In the genomic region with DNA sequence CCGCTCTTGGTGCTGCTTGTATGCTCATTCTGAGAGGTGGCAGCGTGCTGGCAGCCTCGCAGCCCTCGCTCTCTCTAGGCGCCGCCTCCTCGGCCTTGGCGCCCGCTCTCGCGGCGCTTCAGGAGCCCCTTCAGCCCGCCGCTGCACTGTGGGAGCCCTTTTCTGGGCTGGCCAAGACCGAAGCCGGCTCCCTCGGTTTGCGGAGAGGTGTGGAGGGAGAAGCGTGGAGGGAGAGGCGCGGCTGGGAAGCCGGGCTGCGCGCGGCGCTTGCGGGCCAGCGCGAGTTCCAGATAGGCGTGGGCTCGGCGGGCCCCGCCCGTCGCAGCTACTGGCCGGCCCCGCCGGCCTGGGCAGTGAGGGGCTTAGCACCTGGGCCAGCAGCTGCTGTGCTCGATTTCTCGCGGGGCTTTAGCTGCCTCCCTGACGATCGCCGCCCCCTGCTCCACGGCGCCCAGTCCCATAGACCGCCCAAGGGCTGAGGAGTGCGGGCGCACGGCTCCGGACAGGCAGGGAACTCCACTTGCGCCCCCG, we compare ENCODE assay signal across 8 cellular contexts. TPM values are rescaled to one million over a fixed set of nuclear protein-coding genes. Genes with fewer than 3 reads are reported as not detected.
DNase-seq lines count a peak whose midpoint lies in the region; ATAC-seq and TF ChIP-seq lines count a peak whose summit lies in the region.

No MANE protein-coding gene starts in this region.

- WGBS in right lobe of liver (ENCODE audit: insufficient coverage, low coverage, low lambda C conversion rate, missing lambda C conversion rate), result 8% methylated on average over 14 of the region's 53 CpGs
- WGBS in mesendoderm (ENCODE audit: extremely low coverage, insufficient coverage, low lambda C conversion rate), result no CpG with 5 or more reads among the region's 53 CpGs

- H3K27me3 ChIP-seq in PC-3 (ENCODE audit: low read length) (no peaks in the 10 kb centered on the region), right lobe of liver (no peaks in the 10 kb centered on the region), mesendoderm (ENCODE audit: insufficient read depth, low read length, poor library complexity) (no peaks in the 10 kb centered on the region)

- H3K79me1 ChIP-seq in mesendoderm (ENCODE audit: low read length), result no peaks in the 10 kb centered on the region

- peak overlapping the region; percentile 59; the same call in 1 of the 2 replicates for H3K4me3 ChIP-seq in GM08714 (ENCODE audit: low read length)
- H3K4me3 ChIP-seq in PC-3 (ENCODE audit: low read length), result peak overlapping the region; percentile 71
- H3K4me3 ChIP-seq in right lobe of liver, result peak overlapping the region; percentile 34 to 50 (median 43)
- H3K4me3 ChIP-seq in mesendoderm (ENCODE audit: low read length), result no peak overlapping the region

- H3K9me3 Mint-ChIP-seq in central memory CD8-positive, alpha-beta T cell, result no peaks in the 10 kb centered on the region
- peaks cover 15 to 18% of the 10 kb centered on the region in 2 donors for H3K9me3 Mint-ChIP-seq in stimulated activated naive CD8-positive, alpha-beta T cell treated with anti-CD3 and anti-CD28 coated beads, Interleukin-15, amount 100 ng/mL, for 72 hours

- H3K4me2 ChIP-seq in PC-3 (ENCODE audit: low read length) (peak overlapping the region; percentile 90), mesendoderm (ENCODE audit: low read length) (no peak overlapping the region)

- H3K4me1 Mint-ChIP-seq in central memory CD8-positive, alpha-beta T cell, result no peaks in the 10 kb centered on the region
- H3K4me1 Mint-ChIP-seq in stimulated activated naive CD8-positive, alpha-beta T cell treated with anti-CD3 and anti-CD28 coated beads, Interleukin-15, amount 100 ng/mL, for 72 hours, result peaks cover 6% of the 10 kb centered on the region

- H2BK5ac ChIP-seq in mesendoderm (ENCODE audit: low read length), result no peak overlapping the region

- no peaks in the 10 kb centered on the region for H3K27me3 Mint-ChIP-seq in central memory CD8-positive, alpha-beta T cell
- peaks cover 28% of the 10 kb centered on the region for H3K27me3 Mint-ChIP-seq in stimulated activated naive CD8-positive, alpha-beta T cell treated with anti-CD3 and anti-CD28 coated beads, Interleukin-15, amount 100 ng/mL, for 72 hours

- no peak overlapping the region for H2BK120ac ChIP-seq in mesendoderm (ENCODE audit: low read depth, low read length)

- no peak overlapping the region for H3K23ac ChIP-seq in mesendoderm (ENCODE audit: low read length)

- CTCF ChIA-PET in PC-3 (lab: Charles Lee), result no interaction called here

- H3K79me2 ChIP-seq in PC-3 (ENCODE audit: low read length) (no peaks in the 10 kb centered on the region), mesendoderm (ENCODE audit: control insufficient read depth, insufficient read depth, low read length) (no peaks in the 10 kb centered on the region)

- no TSS peak for BruUV-seq in PC-3 (replicated peaks; lab: Mats Ljungman, UMichigan)

- no peak overlapping the region for H3K27ac ChIP-seq in PC-3 (ENCODE audit: low read length)
- H3K27ac ChIP-seq in right lobe of liver, result no peak overlapping the region
- no peak overlapping the region for H3K27ac ChIP-seq in mesendoderm (ENCODE audit: low read depth, low read length)

- H3K9ac ChIP-seq in PC-3 (ENCODE audit: low read length), result peak overlapping the region; percentile 70
- H3K9ac ChIP-seq in mesendoderm (ENCODE audit: low read length), result no peak overlapping the region

- intact Hi-C loops in PC-3 (cut with micrococcal nuclease) (loop anchor here (1.0 to 5.0 kb wide), 2 partner anchors 83 to 187 kb away; a partner anchor contains a TSS), right lobe of liver (cut with DNase I) (loop anchor here (5.0 kb wide), 2 partner anchors 303 to 423 kb away; no protein-coding TSS in a partner anchor)

- TF ChIP-seq POLR2A in right lobe of liver (IDR thresholded peaks at IDR 0.05), result no peak

- no peak overlapping the region for H3K56ac ChIP-seq in mesendoderm (ENCODE audit: low read length)

- no peak overlapping the region for H4K8ac ChIP-seq in mesendoderm (ENCODE audit: low read depth, low read length)

- no peaks in the 10 kb centered on the region for H3F3A ChIP-seq in PC-3 (ENCODE audit: low read length, unreplicated experiment)

- peak overlapping the region; percentile 97 for H2AFZ ChIP-seq in PC-3 (ENCODE audit: low read length)

- DNase-seq in PC-3 (peak; percentile 42), right lobe of liver (peak in 1 of 3 donors; percentile 28), mesendoderm (no peak), GM19240 (ENCODE audit: insufficient read length, low spot score) (no peak), A172 (ENCODE audit: low spot score) (no peak)
- no peak for DNase-seq in central memory CD8-positive, alpha-beta T cell (ENCODE audit: low spot score in 2 of 2)
- peak; percentile 25 to 53 for DNase-seq in stimulated activated naive CD8-positive, alpha-beta T cell treated with anti-CD3 and anti-CD28 coated beads, Interleukin-15, amount 100 ng/mL, for 72 hours

- peak; percentile 72 for ATAC-seq in PC-3
- peak; percentile 79 for ATAC-seq in central memory CD8-positive, alpha-beta T cell (replicated peaks; ENCODE audit: extremely low read depth, poor library complexity, severe bottlenecking)
- ATAC-seq in right lobe of liver, result peak; percentile 59 to 83 (median 71)
- ATAC-seq in stimulated activated naive CD8-positive, alpha-beta T cell treated with anti-CD3 and anti-CD28 coated beads, Interleukin-15, amount 100 ng/mL, for 72 hours, result peak; percentile 91

- no peak overlapping the region for H3K4ac ChIP-seq in mesendoderm (ENCODE audit: low read depth, low read length)

- H3K4me1 ChIP-seq in PC-3 (ENCODE audit: insufficient read depth, low read length), result 0 out of 2 replicates have a peak, but pooled peaks cover 4% of the 10 kb centered on the region
- peaks cover 0 to 10% (median 0%) of the 10 kb centered on the region in 4 donors for H3K4me1 ChIP-seq in right lobe of liver
- H3K4me1 ChIP-seq in mesendoderm (ENCODE audit: control insufficient read depth, low read depth, low read length), result no peaks in the 10 kb centered on the region

- POLR2A ChIA-PET in PC-3 (lab: Charles Lee; ENCODE audit: unreplicated experiment), result no interaction called here

- no peak overlapping the region for H3K27ac Mint-ChIP-seq in central memory CD8-positive, alpha-beta T cell (ENCODE audit: low read depth)
- H3K27ac Mint-ChIP-seq in stimulated activated naive CD8-positive, alpha-beta T cell treated with anti-CD3 and anti-CD28 coated beads, Interleukin-15, amount 100 ng/mL, for 72 hours, result peak overlapping the region in 1 of 2 donors; percentile 77

- H3K36me3 ChIP-seq in PC-3 (ENCODE audit: low read depth, low read length) (no peaks in the 10 kb centered on the region), right lobe of liver (no peaks in the 10 kb centered on the region), mesendoderm (ENCODE audit: control insufficient read depth, insufficient read depth, low read length) (no peaks in the 10 kb centered on the region)

- no peaks in the 10 kb centered on the region for H3K36me3 Mint-ChIP-seq in central memory CD8-positive, alpha-beta T cell (ENCODE audit: insufficient read depth)

- TF ChIP-seq CTCF in PC-3 (conservative IDR thresholded peaks at IDR 0.05; ENCODE audit: low read depth, low read length), result no peak
- TF ChIP-seq CTCF in right lobe of liver (IDR thresholded peaks at IDR 0.05), result no peak

- no peak overlapping the region for H4K5ac ChIP-seq in mesendoderm (ENCODE audit: low read length)

- no peaks in the 10 kb centered on the region for H4K20me1 ChIP-seq in PC-3 (ENCODE audit: low read length)

- H3K9me2 ChIP-seq in PC-3 (replicated peaks; ENCODE audit: low read length), result no peaks in the 10 kb centered on the region

- H2BK15ac ChIP-seq in mesendoderm (replicated peaks; ENCODE audit: low read depth), result no peak overlapping the region

- no peak overlapping the region for H3K18ac ChIP-seq in mesendoderm (ENCODE audit: low read length)

- no peak overlapping the region for H2AK5ac ChIP-seq in mesendoderm (ENCODE audit: low read length)

- H3K4me3 Mint-ChIP-seq in central memory CD8-positive, alpha-beta T cell, result peak overlapping the region; percentile 71
- H3K4me3 Mint-ChIP-seq in stimulated activated naive CD8-positive, alpha-beta T cell treated with anti-CD3 and anti-CD28 coated beads, Interleukin-15, amount 100 ng/mL, for 72 hours, result peak overlapping the region; percentile 75

- H3K9me3 ChIP-seq in PC-3 (ENCODE audit: low read length) (peaks cover 7% of the 10 kb centered on the region; the same call in 1 of the 2 replicates), right lobe of liver (no peaks in the 10 kb centered on the region)

RNA-seq across cellular contexts. Expression of a gene that starts 19.5 kb away (rescaled TPM):
- total RNA-seq in PC-3 (2014; rRNA removed), result 8.5 and 9.0 TPM in 2 replicates
- total RNA-seq in right lobe of liver, result 10 to 100 TPM; 27.5 to 51.4 (median 41.3) TPM
- polyA plus RNA-seq in mesendoderm (2013, experiment 1 of 2), result 6.2 TPM
- polyA plus RNA-seq in mesendoderm (2013, experiment 2 of 2), result 6.5 TPM
- total RNA-seq in A172 (2014; rRNA removed; shearing (Covaris generic)), result 14.5 and 19.8 TPM in 2 replicates

Comparison
In these comparisons a context has a peak if more than half of its experiments do, and no peak if none do; other contexts are left out.
1. DNase-seq: peak in PC-3 (single experiment) and stimulated activated naive CD8-positive, alpha-beta T cell treated with anti-CD3 and anti-CD28 coated beads, Interleukin-15, amount 100 ng/mL, for 72 hours (2 of 2); none in central memory CD8-positive, alpha-beta T cell (0 of 2), mesendoderm (single experiment), GM19240 (single experiment) and A172 (single experiment).
2. Peak in every context shown above with its lines, with median percentiles within 50 percentile points of each other: ATAC-seq.